In the genomic region with DNA sequence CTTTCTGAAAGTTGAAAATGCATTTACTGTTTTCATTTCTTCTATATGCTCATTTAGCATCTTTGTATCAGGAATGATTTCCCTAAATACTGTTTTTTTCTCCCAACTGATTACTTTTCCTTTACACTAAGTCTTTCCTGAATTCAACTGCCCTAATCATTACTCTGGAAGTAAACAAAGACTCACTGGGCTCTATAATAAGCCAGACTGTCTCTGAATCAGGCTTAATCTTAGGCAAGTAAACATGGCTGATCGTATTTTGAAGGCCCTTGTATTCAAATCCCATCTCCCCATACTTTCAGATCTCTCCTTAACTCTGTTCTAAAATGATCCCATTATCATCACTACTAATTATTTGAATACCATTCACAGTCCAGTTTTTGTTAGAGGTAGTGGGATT, we compare ENCODE assay signal across 17 cellular contexts.
"Had no signal": no experiment of that assay in that cellular context is flagged by ENCODE, and none has a peak within 500 bp of the region (broad histone marks: within the 10 kb centered on the region; RNA-seq: fewer than 3 reads in every experiment).

No MANE protein-coding gene starts in this region.

- H3K36me3 ChIP-seq: thoracic aorta, thyroid gland, tibial artery, transverse colon, uterus, vagina had no signal

- H3K4me3 ChIP-seq: stomach, suprapubic skin, testis, thoracic aorta, thyroid gland, tibial artery, tibial nerve, transverse colon, upper lobe of left lung, upper lobe of right lung, uterus, vagina had no signal

- H3K9me3 ChIP-seq: stomach, suprapubic skin, testis, thoracic aorta, thyroid gland, tibial artery, tibial nerve, transverse colon, upper lobe of left lung, upper lobe of right lung, uterus, vagina had no signal

- H3K27ac ChIP-seq: stomach, suprapubic skin, testis, thoracic aorta, thyroid gland, tibial artery, tibial nerve, transverse colon, upper lobe of left lung, upper lobe of right lung, uterus, vagina had no signal

- ATAC-seq: stimulated activated effector memory CD8-positive, alpha-beta T cell treated with anti-CD3 and anti-CD28 coated beads, Interleukin-12 subunit alpha, Interleukin-12 subunit beta, amount 100 ng/mL, for 72 hours; stimulated activated memory B cell treated with anti-CD40 and anti-IgM and Interleukin-4, amounts not matched to agents 10 μg/mL and 1 μg/mL and 100 μg/mL, for 72 hours; stimulated activated naive B cell treated with anti-CD40 and anti-IgM and Interleukin-4, amounts not matched to agents 10 μg/mL and 1 μg/mL and 100 μg/mL, for 72 hours; stimulated activated naive CD8-positive, alpha-beta T cell treated with anti-CD3 and anti-CD28 coated beads, Interleukin-15, amount 100 ng/mL, for 72 hours; stimulated activated naive CD8-positive, alpha-beta T cell treated with anti-CD3 and anti-CD28 coated beads, Interleukin-15, Interleukin-2, amounts not matched to agents 100 U/mL and 50 U/mL, for 24 hours; upper lobe of right lung had no signal

- H3K27me3 ChIP-seq: stomach, suprapubic skin, testis, thyroid gland, tibial artery, tibial nerve, transverse colon, upper lobe of left lung, upper lobe of right lung, uterus, vagina had no signal

- H3K4me1 ChIP-seq: suprapubic skin, testis, thyroid gland, tibial artery, tibial nerve, transverse colon, upper lobe of left lung, upper lobe of right lung, uterus, vagina had no signal
